Comparison of ENCODE assay signal across 8 cellular contexts in the genomic region with DNA sequence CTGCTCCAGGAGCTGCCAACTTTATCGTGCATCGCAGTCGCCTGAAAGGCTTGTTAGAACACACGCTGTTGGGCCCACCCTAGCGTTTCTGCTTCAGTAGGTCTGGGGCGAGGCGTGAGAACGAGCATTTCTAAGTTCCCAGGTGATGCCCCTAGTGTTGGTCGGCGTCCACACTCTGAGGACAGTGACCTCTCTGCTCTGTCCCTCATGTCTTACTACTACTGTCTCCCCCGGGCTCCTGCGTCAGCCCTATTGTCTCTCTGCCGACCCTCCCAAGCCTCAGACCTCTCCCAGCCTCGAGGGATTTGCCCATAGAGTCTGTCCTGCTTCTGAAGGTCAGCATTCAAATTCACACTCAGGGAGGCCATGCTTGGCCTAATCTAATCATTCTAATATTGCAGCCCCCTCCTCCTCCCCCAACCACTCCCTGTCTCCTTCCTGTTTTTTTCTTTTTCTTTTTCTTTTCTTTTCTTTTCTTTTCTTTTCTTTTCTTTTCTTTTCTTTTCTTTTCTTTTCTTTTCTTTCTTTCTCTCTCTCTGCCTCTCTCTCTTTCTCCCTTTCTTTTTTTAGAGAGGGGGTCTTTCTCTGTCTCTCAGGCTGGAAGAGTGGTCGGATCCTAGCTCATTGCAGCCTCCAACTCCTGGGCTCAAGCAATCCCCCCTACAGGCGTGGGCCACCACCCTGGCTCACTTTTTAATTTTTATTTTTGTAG. TPM values are rescaled to one million over a fixed set of nuclear protein-coding genes. Genes with fewer than 3 reads are reported as not detected.
DNase-seq lines count a peak whose midpoint lies in the region; ATAC-seq, FAIRE-seq and TF ChIP-seq lines count a peak whose summit lies in the region.

No MANE protein-coding gene starts in this region.

- peak overlapping the region; percentile 93 for H3K27ac ChIP-seq in GM12878 (ENCODE audit: control insufficient read depth, insufficient read depth)

- TF ChIP-seq POLR2A in GM12878 (IDR thresholded peaks at IDR 0.05; ENCODE audit: low read depth, low read length): no peak; the same call in 1 of the 2 replicates

- H3K9me3 ChIP-seq in GM12878 (replicated peaks; ENCODE audit: control insufficient read depth, insufficient read depth, low read length): no peaks in the 10 kb centered on the region

- no peaks in the 10 kb centered on the region for H3K9me3 Mint-ChIP-seq in stimulated activated effector memory CD8-positive, alpha-beta T cell treated with anti-CD3 and anti-CD28 coated beads, Interleukin-12 subunit alpha, Interleukin-12 subunit beta, amount 100 ng/mL, for 72 hours

- no peaks in the 10 kb centered on the region for H3K36me3 ChIP-seq in GM12878 (ENCODE audit: control insufficient read depth in 2 of 2, insufficient read depth in 2 of 2, low read length in 1 of 2)

- peak overlapping the region; percentile 87 for H3K27ac Mint-ChIP-seq in stimulated activated effector memory CD8-positive, alpha-beta T cell treated with anti-CD3 and anti-CD28 coated beads, Interleukin-12 subunit alpha, Interleukin-12 subunit beta, amount 100 ng/mL, for 72 hours

- H3K9ac ChIP-seq in GM12878 (ENCODE audit: control insufficient read depth, insufficient read depth, low read length): peak overlapping the region; percentile 93

- H4K20me1 ChIP-seq in GM12878 (ENCODE audit: control insufficient read depth, insufficient read depth): no peaks in the 10 kb centered on the region

- in situ Hi-C loops in GM12878 (cut with MboI): loop anchor here (25.0 kb wide), 2 partner anchors 1380 to 1545 kb away; no protein-coding TSS in a partner anchor

- peak overlapping the region; percentile 91 for H3K4me3 ChIP-seq in GM12878

- peak overlapping the region; percentile 76 for H2AFZ ChIP-seq in GM12878 (ENCODE audit: control insufficient read depth, low read depth, low read length)

- WGBS in GM12878 (ENCODE audit: insufficient coverage, insufficient replicate concordance, low lambda C conversion rate, missing lambda C conversion rate): 4% methylated on average over 16 of the region's 16 CpGs

- peak; percentile 6 to 48 (median 37); a peak in 3 of 6 replicates for TF ChIP-seq CTCF in GM12878 (IDR thresholded peaks at IDR 0.05 in 2 of 3, conservative IDR thresholded peaks at IDR 0.05 in 1 of 3; ENCODE audit: control insufficient read depth in 2 of 3, extremely low read depth in 1 of 3, insufficient read depth in 1 of 3, low read depth in 3 of 3, low read length in 3 of 3)

- peak; percentile 46 for ATAC-seq in GM18870 (IDR thresholded peaks at IDR 0.05; ENCODE audit: unreplicated experiment)
- peak; percentile 52 for ATAC-seq in HG03066 (IDR thresholded peaks at IDR 0.05; ENCODE audit: low read depth, unreplicated experiment)
- ATAC-seq in GM12878: peak; percentile 80
- ATAC-seq in stimulated activated effector memory CD8-positive, alpha-beta T cell treated with anti-CD3 and anti-CD28 coated beads, Interleukin-12 subunit alpha, Interleukin-12 subunit beta, amount 100 ng/mL, for 72 hours: peak; percentile 60

- CTCF ChIA-PET in GM12878 (lab: Yijun Ruan, JAX): interaction anchor here (0.7 to 3.6 kb wide), 5 partner anchors 12 to 39 kb away, joined by 3 to 18 read pairs (median 4); no protein-coding TSS in a partner anchor

- FAIRE-seq in GM12878 (lab: Jason Lieb, UNC): peak; percentile 78

- peaks cover 36% of the 10 kb centered on the region for H3K79me2 ChIP-seq in GM12878 (ENCODE audit: control insufficient read depth, insufficient read depth, low read length)

- peak overlapping the region; percentile 86 for H3K4me3 Mint-ChIP-seq in stimulated activated effector memory CD8-positive, alpha-beta T cell treated with anti-CD3 and anti-CD28 coated beads, Interleukin-12 subunit alpha, Interleukin-12 subunit beta, amount 100 ng/mL, for 72 hours

- H3K4me1 ChIP-seq in GM12878 (ENCODE audit: control insufficient read depth, insufficient read depth, low read length): peaks cover 3% of the 10 kb centered on the region; the same call in 1 of the 2 replicates

- intact Hi-C loops in GM12878 (cut with micrococcal nuclease; ENCODE audit: unreplicated experiment): loop anchor here (5.0 kb wide), 1 partner anchor 65 kb away; no protein-coding TSS in a partner anchor

- H3K27me3 ChIP-seq in GM12878 (replicated peaks in 1 of 2; ENCODE audit: control insufficient read depth in 2 of 2, insufficient read depth in 2 of 2, low read length in 1 of 2): no peaks in the 10 kb centered on the region

- POLR2A ChIA-PET in GM12878 (lab: Charles Lee): interaction anchor here (1.4 to 3.3 kb wide), 4 partner anchors 12 to 26 kb away, joined by 3 to 40 read pairs (median 8); no protein-coding TSS in a partner anchor

- RAD21 ChIA-PET in GM12878 (lab: Charles Lee; ENCODE audit: unreplicated experiment): interaction anchor here (0.9 to 3.3 kb wide), 5 partner anchors 10 to 42 kb away, joined by 3 to 42 read pairs (median 4); no protein-coding TSS in a partner anchor

- no peaks in the 10 kb centered on the region for H3K36me3 Mint-ChIP-seq in stimulated activated effector memory CD8-positive, alpha-beta T cell treated with anti-CD3 and anti-CD28 coated beads, Interleukin-12 subunit alpha, Interleukin-12 subunit beta, amount 100 ng/mL, for 72 hours

- SMC1A ChIA-PET in GM12878 (lab: Charles Lee; ENCODE audit: uncharacterized antibody, unreplicated experiment): interaction anchor here (0.8 to 3.6 kb wide), 5 partner anchors 11 to 64 kb away, joined by 3 to 24 read pairs (median 10); no protein-coding TSS in a partner anchor

- peak overlapping the region; percentile 62 for H3K4me2 ChIP-seq in GM12878 (ENCODE audit: control insufficient read depth, insufficient read depth)

- no TSS peak for BruUV-seq in GM12878 (replicated peaks; lab: Mats Ljungman, UMichigan)

- DNase-seq in COR-L47 (lab: John Stamatoyannopoulos, UW) (peak; percentile 28), NCI-H748 treated with DMSO at 0.1 percent for 48 hours (lab: John Stamatoyannopoulos, UW) (peak; percentile 13), GM12878 (ENCODE audit: low read depth, low spot score) (peak; percentile 35), islet precursor cell (peak; percentile 84)
- DNase-seq in stimulated activated effector memory CD8-positive, alpha-beta T cell treated with anti-CD3 and anti-CD28 coated beads, Interleukin-12 subunit alpha, Interleukin-12 subunit beta, amount 100 ng/mL, for 72 hours (ENCODE audit: low spot score in 2 of 2): no peak
- no peak for DNase-seq in central memory CD4-positive, alpha-beta T cell

- no peak for TF ChIP-seq RAD21 in GM12878 (IDR thresholded peaks at IDR 0.05; ENCODE audit: insufficient read depth, low read depth, low read length)

- H3K4me1 Mint-ChIP-seq in stimulated activated effector memory CD8-positive, alpha-beta T cell treated with anti-CD3 and anti-CD28 coated beads, Interleukin-12 subunit alpha, Interleukin-12 subunit beta, amount 100 ng/mL, for 72 hours: peaks cover 9% of the 10 kb centered on the region

- no peak for TF ChIP-seq EP300 in GM12878 (IDR thresholded peaks at IDR 0.05; ENCODE audit: borderline replicate concordance in 1 of 2, control insufficient read depth in 1 of 2, low read depth in 2 of 2, low read length in 2 of 2)

TF ChIP-seq in GM12878, 131 proteins besides CTCF, POLR2A, EP300 and RAD21 (continues in another document):
- TF ChIP-seq WRNIP1 (IDR thresholded peaks at IDR 0.05; ENCODE audit: borderline replicate concordance, low read depth, low read length) (0 out of 2 replicates have a peak, but pooled peaks have one; percentile 35), IRF4 (IDR thresholded peaks at IDR 0.05; ENCODE audit: low read depth, low read length) (0 out of 2 replicates have a peak, but pooled peaks have one; percentile 24), HDAC6 (IDR thresholded peaks at IDR 0.05; ENCODE audit: unreplicated experiment) (no peak), TAF1 (IDR thresholded peaks at IDR 0.05; ENCODE audit: borderline replicate concordance, low read depth, low read length) (peak; percentile 21; the same call in 1 of the 2 replicates), IKZF2 (IDR thresholded peaks at IDR 0.05) (peak in 1 of 2 experiments; percentile 9; a peak in 2 of 4 replicates), NBN (IDR thresholded peaks at IDR 0.05) (0 out of 2 replicates have a peak, but pooled peaks have one; percentile 61), MEF2B (IDR thresholded peaks at IDR 0.05; ENCODE audit: partially characterized antibody, poor library complexity, severe bottlenecking) (peak; percentile 19), CREM (IDR thresholded peaks at IDR 0.05; ENCODE audit: low read depth) (no peak), HCFC1 (IDR thresholded peaks at IDR 0.05; ENCODE audit: low read length) (no peak), NR2F1 (conservative IDR thresholded peaks at IDR 0.05) (0 out of 2 replicates have a peak, but pooled peaks have one; percentile 16), SP1 (IDR thresholded peaks at IDR 0.05; ENCODE audit: low read depth, low read length) (peak; percentile 17), POLR2AphosphoS5 (IDR thresholded peaks at IDR 0.05; ENCODE audit: low read length) (peak; percentile 21; the same call in 1 of the 2 replicates)

RNA-seq across cellular contexts. Expression of gene ZFP64, which starts 0.9 kb away (rescaled TPM):
- total RNA-seq in GM12878 (2013; cell fraction: nucleolus; rRNA removed): 32.2 and 34.9 TPM in 2 replicates
- total RNA-seq in GM12878 (2014; rRNA removed) (10.6 and 12.3 TPM in 2 replicates), GM12878 (2014; rRNA removed; fragmentation: Illumina TruSeq; extraction: Trizol) (7.2 TPM in 2 replicates), GM12878 (2021) (12.5 and 14.4 TPM in 2 replicates)
- 4.2 TPM for polyA plus RNA-seq in GM12878 (2011; ENCODE audit: low read depth)
- polyA plus RNA-seq in GM12878 (2011; rRNA removed) (12.5 and 21.8 TPM in 2 replicates), GM12878 (2014; fragmentation: Illumina TruSeq; extraction: Trizol) (11.3 and 14.8 TPM in 2 replicates), GM12878 (2014; fragmentation: Nextera tagmentation; extraction: Ambion mirVana) (1 to 10 TPM; 2.3 to 3.3 TPM), GM12878 (2014; rRNA removed) (12.5 and 14.5 TPM in 2 replicates), GM12878 (2016; fragmentation: Nextera tagmentation; extraction: Ambion mirVana) (10 to 100 TPM; 11.0 to 15.5 TPM)
- polyA plus RNA-seq in GM12878 (2011; cell fraction: cytosol; rRNA removed): 19.0 and 20.8 TPM in 2 replicates
- 10.5 and 14.0 TPM in 2 replicates for polyA plus RNA-seq in GM12878 (2011; cell fraction: nucleus; rRNA removed)
- 9.5 and 10.9 TPM in 2 replicates for polyA plus RNA-seq in GM12878 (2012)
- 24.3 and 33.7 TPM in 2 replicates for polyA minus RNA-seq in GM12878 (2011; rRNA and poly(A)+ RNA removed)
- 9.3 and 11.1 TPM in 2 replicates for polyA minus RNA-seq in GM12878 (2011; cell fraction: cytosol; rRNA and poly(A)+ RNA removed)
- polyA minus RNA-seq in GM12878 (2011; cell fraction: nucleus; rRNA and poly(A)+ RNA removed): 8.7 and 18.8 TPM in 2 replicates

Comparison
In these comparisons a context has a peak if more than half of its experiments do, and no peak if none do; other contexts are left out.
1. DNase-seq: peak in COR-L47 (single experiment), NCI-H748 treated with DMSO at 0.1 percent for 48 hours (single experiment), GM12878 (single experiment) and islet precursor cell (single experiment); none in stimulated activated effector memory CD8-positive, alpha-beta T cell treated with anti-CD3 and anti-CD28 coated beads, Interleukin-12 subunit alpha, Interleukin-12 subunit beta, amount 100 ng/mL, for 72 hours (0 of 2) and central memory CD4-positive, alpha-beta T cell (single experiment).
2. Peak in every context shown above with its lines, with median percentiles within 50 percentile points of each other: ATAC-seq.